In the genomic region with DNA sequence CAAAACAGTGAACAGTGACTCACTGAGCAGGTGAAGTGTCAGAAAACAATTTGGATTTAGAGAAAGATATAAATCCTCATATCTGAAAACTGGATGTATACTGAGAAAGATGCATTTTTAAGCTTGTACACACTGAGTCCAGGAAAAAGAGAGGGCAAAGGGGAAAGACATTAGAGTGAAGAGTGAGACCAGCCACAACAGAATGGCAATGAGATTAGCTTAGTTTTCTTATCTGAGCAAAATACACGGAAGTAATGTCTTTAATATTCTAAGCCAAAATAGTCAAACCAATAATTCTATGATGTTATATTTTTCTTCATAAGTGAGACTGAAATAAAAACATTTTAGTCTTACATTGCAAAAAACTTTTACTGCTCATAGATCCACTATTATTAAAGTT, we compare ENCODE assay signal across 19 cellular contexts.
"Had no signal": no experiment of that assay in that cellular context is flagged by ENCODE, and none has a peak within 500 bp of the region (broad histone marks: within the 10 kb centered on the region; RNA-seq: fewer than 3 reads in every experiment).

No MANE protein-coding gene starts in this region.

- H3K4me3 ChIP-seq: coronary artery, dorsolateral prefrontal cortex, esophagus muscularis mucosa, gastroesophageal sphincter, heart right ventricle, left lung, lower lobe of right lung, mucosa of descending colon had no signal

- H3K36me3 ChIP-seq: esophagus muscularis mucosa, gastroesophageal sphincter, heart right ventricle, left lung, lower lobe of right lung had no signal

- H3K4me1 ChIP-seq: esophagus muscularis mucosa, foreskin keratinocyte, gastroesophageal sphincter, heart right ventricle, left lung, lower lobe of right lung had no signal

- FAIRE-seq: keratinocyte had no signal

- H3K9me3 ChIP-seq: esophagus muscularis mucosa, gastroesophageal sphincter, lower lobe of right lung, mucosa of descending colon had no signal

- ATAC-seq: effector memory CD8-positive, alpha-beta T cell; foreskin keratinocyte; gastroesophageal sphincter; heart right ventricle; left cardiac atrium; left lung; left ventricle myocardium superior; lower lobe of right lung; mucosa of descending colon had no signal

- H3K27ac ChIP-seq: coronary artery, dorsolateral prefrontal cortex, esophagus muscularis mucosa, foreskin keratinocyte, gastroesophageal sphincter, heart right ventricle, left lung, lower lobe of right lung had no signal

- H3K27me3 ChIP-seq: dorsolateral prefrontal cortex, esophagus muscularis mucosa, foreskin keratinocyte, gastroesophageal sphincter, heart right ventricle, left lung had no signal

- DNase-seq: dermis blood vessel endothelial cell; dorsolateral prefrontal cortex; effector CD4-positive, alpha-beta T cell; effector memory CD8-positive, alpha-beta T cell; endodermal cell; foreskin keratinocyte; heart right ventricle; hippocampal formation; left cardiac atrium; left lung; left ventricle myocardium superior; lower lobe of right lung; mesenchymal stem cell; mucosa of descending colon; naive B cell had no signal
